ENCODE assay signal across 18 cellular contexts in the genomic region with DNA sequence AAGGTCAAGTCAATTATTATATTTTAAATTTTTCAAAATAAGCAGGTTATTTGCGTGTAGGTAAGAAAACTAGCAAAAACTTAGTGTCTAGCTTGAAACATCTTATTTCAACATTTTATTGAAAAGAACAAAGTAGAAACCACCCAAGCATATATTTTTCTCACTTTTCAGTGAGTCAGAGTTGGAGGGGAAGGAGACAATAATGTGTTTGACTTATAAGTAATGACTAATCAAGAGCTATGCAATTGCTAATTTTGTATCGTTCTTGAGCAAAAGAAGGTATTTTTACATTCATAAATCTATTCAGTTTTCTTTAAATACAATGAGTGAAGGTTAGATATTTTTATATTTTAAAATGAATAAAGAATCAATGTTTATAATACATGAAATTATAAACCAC. TPM values are rescaled to one million over a fixed set of nuclear protein-coding genes. Genes with fewer than 3 reads are reported as not detected.
"Had no signal": no experiment of that assay in that cellular context is flagged by ENCODE, and none has a peak within 500 bp of the region (broad histone marks: within the 10 kb centered on the region; RNA-seq: fewer than 3 reads in every experiment).

No MANE protein-coding gene starts in this region.

- H3K27ac ChIP-seq: dorsolateral prefrontal cortex, hepatocyte, neutrophil, parathyroid adenoma, thyroid gland had no signal

- H3K4me1 Mint-ChIP-seq: activated naive CD4-positive, alpha-beta T cell treated with anti-CD3 and anti-CD28 coated beads, Interleukin-2, amount 10 ng/mL, durations not matched to agents 7 days and 5 days; activated T-helper 17 cell treated with anti-CD3 and anti-CD28 coated beads, Interleukin-2, amount 50 U/mL, for 72 hours; endodermal cell; memory B cell; stimulated activated effector memory CD8-positive, alpha-beta T cell treated with anti-CD3 and anti-CD28 coated beads, Interleukin-12 subunit alpha, Interleukin-12 subunit beta, amount 100 ng/mL, for 72 hours had no signal

- H3K27ac Mint-ChIP-seq: activated naive CD4-positive, alpha-beta T cell treated with anti-CD3 and anti-CD28 coated beads, Interleukin-2, amount 10 ng/mL, durations not matched to agents 7 days and 5 days; activated T-helper 17 cell treated with anti-CD3 and anti-CD28 coated beads, Interleukin-2, amount 50 U/mL, for 72 hours; memory B cell; naive thymus-derived CD8-positive, alpha-beta T cell; stimulated activated effector memory CD8-positive, alpha-beta T cell treated with anti-CD3 and anti-CD28 coated beads, Interleukin-12 subunit alpha, Interleukin-12 subunit beta, amount 100 ng/mL, for 72 hours; T-helper 2 cell treated with Interferon-gamma antibody and Interleukin-4, amounts not matched to agents 5 μg/mL and 100 μg/mL, for 36 hours had no signal

- H3K9me3 Mint-ChIP-seq: activated naive CD4-positive, alpha-beta T cell treated with anti-CD3 and anti-CD28 coated beads, Interleukin-2, amount 10 ng/mL, durations not matched to agents 7 days and 5 days; activated T-helper 17 cell treated with anti-CD3 and anti-CD28 coated beads, Interleukin-2, amount 50 U/mL, for 72 hours; memory B cell; stimulated activated effector memory CD8-positive, alpha-beta T cell treated with anti-CD3 and anti-CD28 coated beads, Interleukin-12 subunit alpha, Interleukin-12 subunit beta, amount 100 ng/mL, for 72 hours had no signal

- H3K4me2 ChIP-seq: hepatocyte had no signal

- ATAC-seq: activated CD4-positive, CD25-positive, alpha-beta regulatory T cell treated with anti-CD3 and anti-CD28 coated beads, Interleukin-2, amount 50 U/mL, for 24 hours; activated T-helper 17 cell treated with anti-CD3 and anti-CD28 coated beads, Interleukin-2, amount 50 U/mL, for 72 hours; esophagus mucosa; left ventricle myocardium superior; naive thymus-derived CD8-positive, alpha-beta T cell; stimulated activated effector memory CD8-positive, alpha-beta T cell treated with anti-CD3 and anti-CD28 coated beads, Interleukin-12 subunit alpha, Interleukin-12 subunit beta, amount 100 ng/mL, for 72 hours had no signal

- H3K79me2 ChIP-seq: hepatocyte, parathyroid adenoma had no signal

- H3K9ac ChIP-seq: parathyroid adenoma had no signal

- H3K4me3 Mint-ChIP-seq: activated naive CD4-positive, alpha-beta T cell treated with anti-CD3 and anti-CD28 coated beads, Interleukin-2, amount 10 ng/mL, durations not matched to agents 7 days and 5 days; activated T-helper 17 cell treated with anti-CD3 and anti-CD28 coated beads, Interleukin-2, amount 50 U/mL, for 72 hours; endodermal cell; memory B cell; naive thymus-derived CD8-positive, alpha-beta T cell; stimulated activated effector memory CD8-positive, alpha-beta T cell treated with anti-CD3 and anti-CD28 coated beads, Interleukin-12 subunit alpha, Interleukin-12 subunit beta, amount 100 ng/mL, for 72 hours; T-helper 2 cell treated with Interferon-gamma antibody and Interleukin-4, amounts not matched to agents 5 μg/mL and 100 μg/mL, for 36 hours had no signal

- DNase-seq: activated naive CD4-positive, alpha-beta T cell treated with anti-CD3 and anti-CD28 coated beads, Interleukin-2, amount 10 ng/mL, durations not matched to agents 7 days and 5 days; dorsolateral prefrontal cortex; endodermal cell; kidney; left ventricle myocardium superior; naive thymus-derived CD8-positive, alpha-beta T cell; stimulated activated CD4-positive, alpha-beta T cell treated with anti-CD3 and anti-CD28 coated beads, Interleukin-12 subunit alpha, Interleukin-12 subunit beta, amount 100 ng/mL, for 4 hours; thyroid gland had no signal

- H3K4me3 ChIP-seq: ascending aorta, dorsolateral prefrontal cortex, hepatocyte, thyroid gland had no signal

- H3K36me3 ChIP-seq: ascending aorta, neutrophil, thyroid gland had no signal

- H3K9me3 ChIP-seq: ascending aorta, neutrophil, thyroid gland had no signal

- H3K27me3 ChIP-seq: ascending aorta, hepatocyte, neutrophil, thyroid gland had no signal

- H3K27me3 Mint-ChIP-seq: activated naive CD4-positive, alpha-beta T cell treated with anti-CD3 and anti-CD28 coated beads, Interleukin-2, amount 10 ng/mL, durations not matched to agents 7 days and 5 days had no signal

- H2AFZ ChIP-seq: hepatocyte, parathyroid adenoma had no signal

- H3K36me3 Mint-ChIP-seq: activated naive CD4-positive, alpha-beta T cell treated with anti-CD3 and anti-CD28 coated beads, Interleukin-2, amount 10 ng/mL, durations not matched to agents 7 days and 5 days; memory B cell; naive thymus-derived CD8-positive, alpha-beta T cell; stimulated activated effector memory CD8-positive, alpha-beta T cell treated with anti-CD3 and anti-CD28 coated beads, Interleukin-12 subunit alpha, Interleukin-12 subunit beta, amount 100 ng/mL, for 72 hours had no signal

- H3K4me1 ChIP-seq: ascending aorta, parathyroid adenoma, thyroid gland had no signal

RNA-seq across cellular contexts. Expression of a gene that starts 54.4 kb away (rescaled TPM):
- total RNA-seq: naive thymus-derived CD8-positive, alpha-beta T cell had no signal
- polyA plus RNA-seq: naive thymus-derived CD8-positive, alpha-beta T cell had no signal
